In genomic region chr11:133996671-133997070, GRCh38 we compare ENCODE assay signal across 34 cellular contexts.
"Had no signal": no experiment of that assay in that cellular context is flagged by ENCODE, and none has a peak within 500 bp of the region (broad histone marks: within the 10 kb centered on the region; RNA-seq: fewer than 3 reads in every experiment).

No MANE protein-coding gene starts in this region.

- H3K4me1 ChIP-seq: breast epithelium had no signal

- H3K27ac ChIP-seq: brain microvascular endothelial cell, breast epithelium, VCaP had no signal

- H3K36me3 ChIP-seq: brain microvascular endothelial cell, breast epithelium had no signal

- H3K9me3 Mint-ChIP-seq: activated B cell treated with CpG ODN at 0.5 μM for 24 hours; activated CD4-positive, alpha-beta memory T cell treated with anti-CD3 and anti-CD28 coated beads for 36 hours; activated CD4-positive, alpha-beta T cell treated with anti-CD3 and anti-CD28 coated beads, Interleukin-2, amount 10 ng/mL, durations not matched to agents 24 days and 14 days; activated CD8-positive, alpha-beta T cell treated with anti-CD3 and anti-CD28 coated beads for 36 hours; activated naive CD4-positive, alpha-beta T cell treated with anti-CD3 and anti-CD28 coated beads, Interleukin-2, amount 10 ng/mL, durations not matched to agents 7 days and 5 days; activated naive CD4-positive, alpha-beta T cell treated with anti-CD3 and anti-CD28 coated beads, Interleukin-2, amount 50 U/mL, for 24 hours; activated naive CD8-positive, alpha-beta T cell treated with anti-CD3 and anti-CD28 coated beads, Interleukin-2, amount 10 ng/mL, durations not matched to agents 7 days and 5 days; activated naive CD8-positive, alpha-beta T cell treated with anti-CD3 and anti-CD28 coated beads, Interleukin-2, amount 50 U/mL, for 24 hours; activated T-cell treated with anti-CD3 and anti-CD28 coated beads, Interleukin-2, amount 50 U/mL, for 4 hours; activated T-cell treated with anti-CD3 and anti-CD28 coated beads, Interleukin-2, amount 50 U/mL, for 72 hours; activated T-helper 1 cell treated with anti-CD3 and anti-CD28 coated beads, Interleukin-12 subunit alpha, Interleukin-12 subunit beta, Interleukin-2, Interleukin-4 antibody, amounts not matched to agents 30 ng/mL and 10 ng/mL and 1 ng/mL, durations not matched to agents 14 hours and 24 hours and 36 hours; activated T-helper 2 cell treated with anti-CD3 and anti-CD28 coated beads, Interferon-gamma antibody, Interleukin-2, Interleukin-4, amounts not matched to agents 10 μg/mL and 5 μg/mL and 100 μg/mL, durations not matched to agents 14 hours and 24 hours and 36 hours; T-helper 1 cell treated with Interleukin-12 subunit alpha and Interleukin-12 subunit beta and Interleukin-4 antibody, amounts not matched to agents 30 μg/mL and 1 μg/mL, for 36 hours; T-helper 2 cell treated with Interferon-gamma antibody and Interleukin-4, amounts not matched to agents 5 μg/mL and 100 μg/mL, for 36 hours had no signal

- H3K36me3 Mint-ChIP-seq: activated CD4-positive, alpha-beta memory T cell treated with anti-CD3 and anti-CD28 coated beads for 36 hours; activated naive CD4-positive, alpha-beta T cell treated with anti-CD3 and anti-CD28 coated beads, Interleukin-2, amount 10 ng/mL, durations not matched to agents 7 days and 5 days; activated naive CD4-positive, alpha-beta T cell treated with anti-CD3 and anti-CD28 coated beads, Interleukin-2, amount 50 U/mL, for 24 hours; activated naive CD8-positive, alpha-beta T cell; activated naive CD8-positive, alpha-beta T cell treated with anti-CD3 and anti-CD28 coated beads, Interleukin-2, amount 10 ng/mL, durations not matched to agents 7 days and 5 days had no signal

- H3K4me3 Mint-ChIP-seq: activated B cell treated with CpG ODN at 0.5 μM for 24 hours; activated CD4-positive, alpha-beta memory T cell treated with anti-CD3 and anti-CD28 coated beads for 36 hours; activated CD4-positive, alpha-beta T cell treated with anti-CD3 and anti-CD28 coated beads, Interleukin-2, amount 10 ng/mL, durations not matched to agents 24 days and 14 days; activated CD8-positive, alpha-beta T cell treated with anti-CD3 and anti-CD28 coated beads for 36 hours; activated naive CD4-positive, alpha-beta T cell treated with anti-CD3 and anti-CD28 coated beads, Interleukin-2, amount 10 ng/mL, durations not matched to agents 7 days and 5 days; activated naive CD4-positive, alpha-beta T cell treated with anti-CD3 and anti-CD28 coated beads, Interleukin-2, amount 50 U/mL, for 24 hours; activated naive CD8-positive, alpha-beta T cell; activated naive CD8-positive, alpha-beta T cell treated with anti-CD3 and anti-CD28 coated beads, Interleukin-2, amount 10 ng/mL, durations not matched to agents 7 days and 5 days; activated naive CD8-positive, alpha-beta T cell treated with anti-CD3 and anti-CD28 coated beads, Interleukin-2, amount 50 U/mL, for 24 hours; activated T-cell treated with anti-CD3 and anti-CD28 coated beads, Interleukin-2, amount 50 U/mL, for 4 hours; activated T-cell treated with anti-CD3 and anti-CD28 coated beads, Interleukin-2, amount 50 U/mL, for 72 hours; activated T-helper 1 cell treated with anti-CD3 and anti-CD28 coated beads, Interleukin-12 subunit alpha, Interleukin-12 subunit beta, Interleukin-2, Interleukin-4 antibody, amounts not matched to agents 30 ng/mL and 10 ng/mL and 1 ng/mL, durations not matched to agents 14 hours and 24 hours and 36 hours; T-helper 1 cell treated with Interleukin-12 subunit alpha and Interleukin-12 subunit beta and Interleukin-4 antibody, amounts not matched to agents 30 μg/mL and 1 μg/mL, for 36 hours; T-helper 2 cell treated with Interferon-gamma antibody and Interleukin-4, amounts not matched to agents 5 μg/mL and 100 μg/mL, for 36 hours had no signal

- H3K4me3 ChIP-seq: breast epithelium had no signal

- H3K4me1 Mint-ChIP-seq: activated naive CD4-positive, alpha-beta T cell treated with anti-CD3 and anti-CD28 coated beads, Interleukin-2, amount 50 U/mL, for 24 hours had no signal

- DNase-seq: activated B cell treated with CpG ODN at 0.5 μM for 24 hours; activated CD4-positive, alpha-beta memory T cell treated with anti-CD3 and anti-CD28 coated beads for 36 hours; activated CD4-positive, alpha-beta T cell treated with anti-CD3 and anti-CD28 coated beads for 4 hours; activated CD4-positive, alpha-beta T cell treated with anti-CD3 and anti-CD28 coated beads, Interleukin-2, amount 10 ng/mL, durations not matched to agents 24 days and 14 days; activated CD4-positive, alpha-beta T cell treated with anti-CD3 and anti-CD28 coated beads, Interleukin-2, amount 50 U/mL, for 1 hour; activated CD4-positive, alpha-beta T cell treated with anti-CD3 and anti-CD28 coated beads, Interleukin-2, amount 50 U/mL, for 4 hours; activated CD4-positive, CD25-positive, alpha-beta regulatory T cell treated with anti-CD3 and anti-CD28 coated beads, Interleukin-2, amount 50 U/mL, for 72 hours; activated CD8-positive, alpha-beta memory T cell treated with anti-CD3 and anti-CD28 coated beads, Interleukin-2, amount 50 U/mL, for 4 hours; activated CD8-positive, alpha-beta T cell treated with anti-CD3 and anti-CD28 coated beads for 36 hours; activated effector memory CD4-positive, alpha-beta T cell treated with Interleukin-2 at 50 U/mL for 16 hours; activated gamma-delta T cell; activated naive CD4-positive, alpha-beta T cell treated with anti-CD3 and anti-CD28 coated beads, Interleukin-2, amount 10 ng/mL, durations not matched to agents 7 days and 5 days; activated naive CD4-positive, alpha-beta T cell treated with Interleukin-2 at 50 U/mL for 16 hours; activated naive CD8-positive, alpha-beta T cell treated with anti-CD3 and anti-CD28 coated beads, Interleukin-2, amount 10 ng/mL, durations not matched to agents 7 days and 5 days; activated naive CD8-positive, alpha-beta T cell treated with anti-CD3 and anti-CD28 coated beads, Interleukin-2, amount 50 U/mL, for 24 hours; activated T-cell treated with anti-CD3 and anti-CD28 coated beads for 4 hours; activated T-cell treated with anti-CD3 and anti-CD28 coated beads, Interleukin-2, amount 50 U/mL, for 1 hour; activated T-cell treated with anti-CD3 and anti-CD28 coated beads, Interleukin-2, amount 50 U/mL, for 4 hours; activated T-cell treated with anti-CD3 and anti-CD28 coated beads, Interleukin-2, amount 50 U/mL, for 72 hours; amygdala; anterior cingulate cortex; brain microvascular endothelial cell; central memory CD4-positive, alpha-beta T cell; T-helper 1 cell; T-helper 2 cell; T-helper 9 cell had no signal

- H3K9me3 ChIP-seq: breast epithelium had no signal

- H3K27me3 Mint-ChIP-seq: activated CD8-positive, alpha-beta T cell treated with anti-CD3 and anti-CD28 coated beads for 36 hours; activated naive CD4-positive, alpha-beta T cell treated with anti-CD3 and anti-CD28 coated beads, Interleukin-2, amount 50 U/mL, for 24 hours; activated naive CD8-positive, alpha-beta T cell; activated naive CD8-positive, alpha-beta T cell treated with anti-CD3 and anti-CD28 coated beads, Interleukin-2, amount 50 U/mL, for 24 hours had no signal

- H3K27ac Mint-ChIP-seq: activated B cell treated with CpG ODN at 0.5 μM for 24 hours; activated CD4-positive, alpha-beta memory T cell treated with anti-CD3 and anti-CD28 coated beads for 36 hours; activated CD4-positive, alpha-beta T cell treated with anti-CD3 and anti-CD28 coated beads, Interleukin-2, amount 10 ng/mL, durations not matched to agents 24 days and 14 days; activated CD8-positive, alpha-beta T cell treated with anti-CD3 and anti-CD28 coated beads for 36 hours; activated naive CD4-positive, alpha-beta T cell treated with anti-CD3 and anti-CD28 coated beads, Interleukin-2, amount 10 ng/mL, durations not matched to agents 7 days and 5 days; activated naive CD4-positive, alpha-beta T cell treated with anti-CD3 and anti-CD28 coated beads, Interleukin-2, amount 50 U/mL, for 24 hours; activated naive CD8-positive, alpha-beta T cell; activated naive CD8-positive, alpha-beta T cell treated with anti-CD3 and anti-CD28 coated beads, Interleukin-2, amount 10 ng/mL, durations not matched to agents 7 days and 5 days; activated naive CD8-positive, alpha-beta T cell treated with anti-CD3 and anti-CD28 coated beads, Interleukin-2, amount 50 U/mL, for 24 hours; activated T-cell treated with anti-CD3 and anti-CD28 coated beads, Interleukin-2, amount 50 U/mL, for 72 hours; activated T-helper 1 cell treated with anti-CD3 and anti-CD28 coated beads, Interleukin-12 subunit alpha, Interleukin-12 subunit beta, Interleukin-2, Interleukin-4 antibody, amounts not matched to agents 30 ng/mL and 10 ng/mL and 1 ng/mL, durations not matched to agents 14 hours and 24 hours and 36 hours; activated T-helper 2 cell treated with anti-CD3 and anti-CD28 coated beads, Interferon-gamma antibody, Interleukin-2, Interleukin-4, amounts not matched to agents 10 μg/mL and 5 μg/mL and 100 μg/mL, durations not matched to agents 14 hours and 24 hours and 36 hours; T-helper 1 cell treated with Interleukin-12 subunit alpha and Interleukin-12 subunit beta and Interleukin-4 antibody, amounts not matched to agents 30 μg/mL and 1 μg/mL, for 36 hours; T-helper 2 cell treated with Interferon-gamma antibody and Interleukin-4, amounts not matched to agents 5 μg/mL and 100 μg/mL, for 36 hours had no signal

- ATAC-seq: activated CD8-positive, alpha-beta T cell treated with anti-CD3 and anti-CD28 coated beads for 36 hours; activated naive CD8-positive, alpha-beta T cell treated with anti-CD3 and anti-CD28 coated beads, Interleukin-2, amount 50 U/mL, for 24 hours; activated T-cell treated with anti-CD3 and anti-CD28 coated beads, Interleukin-2, amount 50 U/mL, for 4 hours; activated T-cell treated with anti-CD3 and anti-CD28 coated beads, Interleukin-2, amount 50 U/mL, for 72 hours had no signal

- H3K27me3 ChIP-seq: brain microvascular endothelial cell had no signal
